Comparison of ENCODE assay signal across 9 cellular contexts in the genomic region with DNA sequence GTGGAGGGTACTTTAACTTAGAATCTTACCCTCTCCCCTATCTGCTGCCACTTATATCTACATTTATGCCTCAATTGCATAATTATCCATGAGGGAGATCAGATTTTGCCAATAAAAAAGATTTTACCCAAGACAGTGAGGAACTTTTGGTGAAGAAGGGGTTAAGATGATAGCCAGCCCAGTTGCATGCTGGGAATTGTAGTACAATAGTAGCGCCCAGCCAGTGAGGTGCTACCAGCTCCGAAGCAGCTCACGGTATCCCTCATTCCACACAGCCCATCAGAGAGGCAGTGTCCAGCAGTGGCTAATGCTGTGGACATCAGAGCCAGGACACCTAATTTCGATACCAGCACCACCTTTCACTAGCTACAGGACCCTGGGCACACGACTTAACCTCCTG. TPM values are rescaled to one million over a fixed set of nuclear protein-coding genes. Genes with fewer than 3 reads are reported as not detected.
A peak's percentile ranks its signal among the peaks of the same experiment; 100 is the strongest.
DNase-seq lines count a peak whose midpoint lies in the region; ATAC-seq, FAIRE-seq and TF ChIP-seq lines count a peak whose summit lies in the region.
"Had no signal": no experiment of that assay in that cellular context is flagged by ENCODE, and none has a peak within 500 bp of the region (broad histone marks: within the 10 kb centered on the region; RNA-seq: fewer than 3 reads in every experiment).

No MANE protein-coding gene starts in this region.

- TF ChIP-seq POLR2A in K562 (conservative IDR thresholded peaks at IDR 0.05): no peak

- no peak overlapping the region for H3K4me3 Mint-ChIP-seq in HFFc6
- H3K4me3 Mint-ChIP-seq: activated naive CD8-positive, alpha-beta T cell treated with anti-CD3 and anti-CD28 coated beads, Interleukin-2, amount 10 ng/mL, durations not matched to agents 7 days and 5 days had no signal

- TF ChIP-seq RAD21 in K562 (CRISPR knock-in tag; conservative IDR thresholded peaks at IDR 0.05 in 1 of 2, IDR thresholded peaks at IDR 0.05 in 1 of 2): no peak

- H3K27ac Mint-ChIP-seq in HFFc6: no peak overlapping the region
- H3K27ac Mint-ChIP-seq: activated naive CD8-positive, alpha-beta T cell treated with anti-CD3 and anti-CD28 coated beads, Interleukin-2, amount 10 ng/mL, durations not matched to agents 7 days and 5 days had no signal

- H3K27ac ChIP-seq in K562 (ENCODE audit: extremely low read depth, low read depth, low read length) (no peak overlapping the region), left lung (no peak overlapping the region)

- H3K27me3 Mint-ChIP-seq in HFFc6 (ENCODE audit: insufficient read depth): peaks cover 8% of the 10 kb centered on the region; the same call in 1 of the 2 replicates

- H3K4me1 ChIP-seq in K562 (replicated peaks in 1 of 2; ENCODE audit: control insufficient read depth in 2 of 2, insufficient read depth in 2 of 2, low read length in 2 of 2): no peaks in the 10 kb centered on the region; a peak in 1 of 5 replicates
- peaks cover 0 to 6% of the 10 kb centered on the region in 2 donors for H3K4me1 ChIP-seq in left lung

- CTCF ChIA-PET in K562 (lab: Yijun Ruan, JAX; ENCODE audit: low intra/inter-chr PET ratio) (no interaction called here), GM10248 (lab: Yijun Ruan, JAX) (no interaction called here)

- no peak overlapping the region for H2AFZ ChIP-seq in K562 (ENCODE audit: low read depth, low read length)

- 2% methylated on average over 5 of the region's 5 CpGs for WGBS in K562 (ENCODE audit: insufficient coverage, low coverage, missing lambda C conversion rate)

- H3K27me3 ChIP-seq in K562 (ENCODE audit: control insufficient read depth in 2 of 2, insufficient read depth in 2 of 2, low read length in 2 of 2) (peaks cover 8 to 14% of the 10 kb centered on the region in 2 experiments; a peak in 3 of 5 replicates), left lung (peaks cover 0 to 11% of the 10 kb centered on the region in 2 donors)

- H3K4me3 ChIP-seq in K562 (no peak overlapping the region), left lung (no peak overlapping the region)

- FAIRE-seq in K562 (lab: Jason Lieb, UNC): no peak

- H3K79me2 ChIP-seq in K562 (ENCODE audit: control insufficient read depth, insufficient read depth, low read length): no peaks in the 10 kb centered on the region

- H3K4me2 ChIP-seq in K562 (ENCODE audit: insufficient read depth, low read length): peak overlapping the region; percentile 47; the same call in 1 of the 2 replicates

- in situ Hi-C loops in K562 (cut with MboI): no loop called here

- POLR2A ChIA-PET in K562 (lab: Yijun Ruan, JAX): no interaction called here
- POLR2A ChIA-PET in GM10248 (lab: Yijun Ruan, JAX): no interaction called here

- H3K4me1 Mint-ChIP-seq in HFFc6 (ENCODE audit: low read depth): peaks cover 37% of the 10 kb centered on the region
- H3K4me1 Mint-ChIP-seq: activated naive CD8-positive, alpha-beta T cell treated with anti-CD3 and anti-CD28 coated beads, Interleukin-2, amount 10 ng/mL, durations not matched to agents 7 days and 5 days had no signal

- no peak for TF ChIP-seq EP300 in K562 (IDR thresholded peaks at IDR 0.05; ENCODE audit: low read length)

- BruUV-seq in K562 (replicated peaks; lab: Mats Ljungman, UMichigan): no TSS peak

- H3K36me3 ChIP-seq in K562 (ENCODE audit: control insufficient read depth, insufficient read depth, low read length): no peaks in the 10 kb centered on the region
- H3K36me3 ChIP-seq in left lung: no peaks in the 10 kb centered on the region

- no peaks in the 10 kb centered on the region for H3K9me3 Mint-ChIP-seq in HFFc6
- H3K9me3 Mint-ChIP-seq: activated naive CD8-positive, alpha-beta T cell treated with anti-CD3 and anti-CD28 coated beads, Interleukin-2, amount 10 ng/mL, durations not matched to agents 7 days and 5 days had no signal

- intact Hi-C loops in K562 (cut with micrococcal nuclease): no loop called here
- intact Hi-C loops in left lung (cut with DNase I): no loop called here

- peak; percentile 36 for DNase-seq in AG08396 (ENCODE audit: low spot score)
- DNase-seq in HFFc6: peak; percentile 19
- DNase-seq in K562 (ENCODE audit: extremely low read depth in 1 of 4, low spot score in 3 of 4): peak; percentile 5 to 40 (median 25)
- DNase-seq in left lung: no peak
- no peak for DNase-seq in GM10248 (ENCODE audit: extremely low spot score)
- no peak for DNase-seq in activated CD4-positive, alpha-beta T cell treated with anti-CD3 and anti-CD28 coated beads, Interleukin-2, amount 50 U/mL, for 48 hours
- DNase-seq: activated naive CD8-positive, alpha-beta T cell treated with anti-CD3 and anti-CD28 coated beads, Interleukin-2, amount 10 ng/mL, durations not matched to agents 7 days and 5 days had no signal

- no peaks in the 10 kb centered on the region for H3K36me3 Mint-ChIP-seq in HFFc6 (ENCODE audit: low read depth)
- H3K36me3 Mint-ChIP-seq: activated naive CD8-positive, alpha-beta T cell treated with anti-CD3 and anti-CD28 coated beads, Interleukin-2, amount 10 ng/mL, durations not matched to agents 7 days and 5 days had no signal

- peak; percentile 80 for ATAC-seq in K562
- ATAC-seq in left lung: peak; percentile 33
- ATAC-seq in HG02798 (IDR thresholded peaks at IDR 0.05; ENCODE audit: poor library complexity, unreplicated experiment): no peak
- ATAC-seq in HG02973 (IDR thresholded peaks at IDR 0.05; ENCODE audit: unreplicated experiment): no peak

- no peak overlapping the region for H3K9ac ChIP-seq in K562 (ENCODE audit: insufficient read depth in 1 of 2, low read depth in 2 of 2, low read length in 2 of 2)

- no peaks in the 10 kb centered on the region for H4K20me1 ChIP-seq in K562 (replicated peaks; ENCODE audit: control insufficient read depth, insufficient read depth, low read length)

- H3K9me3 ChIP-seq in K562 (replicated peaks; ENCODE audit: control insufficient read depth, insufficient read depth, low read depth, low read length) (no peaks in the 10 kb centered on the region), left lung (no peaks in the 10 kb centered on the region)

- no peak for TF ChIP-seq CTCF in HFFc6 (IDR thresholded peaks at IDR 0.05)
- no peak for TF ChIP-seq CTCF in K562 (IDR thresholded peaks at IDR 0.05 in 2 of 3, conservative IDR thresholded peaks at IDR 0.05 in 1 of 3; ENCODE audit: insufficient read depth in 2 of 3, low read depth in 1 of 3, low read length in 3 of 3)
- TF ChIP-seq CTCF in left lung (IDR thresholded peaks at IDR 0.05): no peak
- no peak for TF ChIP-seq CTCF in GM10248 (IDR thresholded peaks at IDR 0.05; ENCODE audit: control extremely low read depth, extremely low read depth, low read depth, missing control alignments)

- H3K9me1 ChIP-seq in K562 (ENCODE audit: control insufficient read depth, insufficient read depth, low read length): no peaks in the 10 kb centered on the region

TF ChIP-seq in K562, 482 proteins besides CTCF, POLR2A, EP300 and RAD21 (continues in another document):
- no peak for TF ChIP-seq KLF6 (CRISPR knock-in tag; IDR thresholded peaks at IDR 0.05; ENCODE audit: borderline replicate concordance)
- TF ChIP-seq TOE1 (IDR thresholded peaks at IDR 0.05; ENCODE audit: borderline replicate concordance): no peak
- no peak for TF ChIP-seq TOE1 (CRISPR knock-in tag; IDR thresholded peaks at IDR 0.05; ENCODE audit: borderline replicate concordance, low read depth)
- peak; percentile 33 to 52; a peak in 2 of 4 replicates for TF ChIP-seq SIX5 (IDR thresholded peaks at IDR 0.05; ENCODE audit: borderline replicate concordance in 1 of 2, insufficient read depth in 1 of 2, low read depth in 1 of 2, low read length in 2 of 2)
- no peak for TF ChIP-seq ZBTB8A (IDR thresholded peaks at IDR 0.05; ENCODE audit: partially characterized antibody)

RNA-seq across cellular contexts. Expression of gene LGI1, which starts 5.9 kb away (rescaled TPM):
- total RNA-seq in HFFc6 (2021; fragmentation: NEBNext Ultra II Directional; extraction: Animal tissue kit (Norgen Biotek cat#: 25700)): not detected
- total RNA-seq in K562 (2011; cell fraction: chromatin; rRNA removed; ENCODE audit: low replicate concordance): not detected in 2 replicates
- total RNA-seq in K562 (2011; cell fraction: nucleolus; rRNA removed): not detected in 2 replicates
- not detected in 2 replicates for total RNA-seq in K562 (2011; cell fraction: nucleoplasm; rRNA removed)
- total RNA-seq in K562 (2014; rRNA removed) (not detected in 2 replicates), K562 (2014; rRNA removed; fragmentation: Illumina TruSeq; extraction: Trizol) (not detected in 2 replicates), K562 (2015; rRNA removed; fragmentation: Illumina TruSeq; extraction: Trizol) (not detected in 2 replicates), K562 (2021) (not detected in 2 replicates), left lung (not detected)
- polyA plus RNA-seq in K562 (2011; rRNA removed) (not detected in 2 replicates), K562 (2014; fragmentation: Illumina TruSeq; extraction: Trizol) (not detected in 2 replicates), K562 (2014; fragmentation: Nextera tagmentation; extraction: Ambion mirVana) (not detected), K562 (2014; rRNA removed) (not detected in 2 replicates)
- not detected in 2 replicates for polyA plus RNA-seq in K562 (2011; cell fraction: cytosol; rRNA removed)
- polyA plus RNA-seq in K562 (2011; cell fraction: nucleus; rRNA removed): not detected in 2 replicates
- polyA plus RNA-seq in K562 (2012): not detected in 2 replicates
- not detected in 2 replicates for polyA minus RNA-seq in K562 (2011; rRNA and poly(A)+ RNA removed)
- not detected in 2 replicates for polyA minus RNA-seq in K562 (2011; cell fraction: cytosol; rRNA and poly(A)+ RNA removed)
- not detected in 2 replicates for polyA minus RNA-seq in K562 (2011; cell fraction: nucleus; rRNA and poly(A)+ RNA removed)
- total RNA-seq: activated naive CD8-positive, alpha-beta T cell treated with anti-CD3 and anti-CD28 coated beads, Interleukin-2, amount 10 ng/mL, durations not matched to agents 7 days and 5 days had no signal

RNA-seq across cellular contexts. Expression of gene FRA10AC1, which starts 49.4 kb away (rescaled TPM):
- total RNA-seq in HFFc6 (2021; fragmentation: NEBNext Ultra II Directional; extraction: Animal tissue kit (Norgen Biotek cat#: 25700)): 10 to 100 TPM in 2 of 6 experiments, 1 to 10 TPM in 4; 8.3 to 10.7 (median 9.2) TPM
- total RNA-seq in K562 (2011; cell fraction: chromatin; rRNA removed; ENCODE audit: low replicate concordance): 8.1 and 52.8 TPM in 2 replicates
- 3.2 and 4.7 TPM in 2 replicates for total RNA-seq in K562 (2011; cell fraction: nucleolus; rRNA removed)
- 24.6 and 40.5 TPM in 2 replicates for total RNA-seq in K562 (2011; cell fraction: nucleoplasm; rRNA removed)
- total RNA-seq in K562 (2014; rRNA removed): 4.9 and 5.1 TPM in 2 replicates
- total RNA-seq in K562 (2014; rRNA removed; fragmentation: Illumina TruSeq; extraction: Trizol): 8.0 and 10.8 TPM in 2 replicates
- total RNA-seq in K562 (2015; rRNA removed; fragmentation: Illumina TruSeq; extraction: Trizol): 5.8 and 5.9 TPM in 2 replicates
- total RNA-seq in K562 (2021): 9.3 and 9.9 TPM in 2 replicates
- 8.4 and 10.4 TPM in 2 replicates for polyA plus RNA-seq in K562 (2011; rRNA removed)
- polyA plus RNA-seq in K562 (2011; cell fraction: cytosol; rRNA removed): 0.60 and 1.7 TPM in 2 replicates
- 5.9 and 7.6 TPM in 2 replicates for polyA plus RNA-seq in K562 (2011; cell fraction: nucleus; rRNA removed)
- polyA plus RNA-seq in K562 (2012): 7.7 and 8.9 TPM in 2 replicates
- 10.4 and 11.8 TPM in 2 replicates for polyA plus RNA-seq in K562 (2014; fragmentation: Illumina TruSeq; extraction: Trizol)
- polyA plus RNA-seq in K562 (2014; fragmentation: Nextera tagmentation; extraction: Ambion mirVana): 1 to 10 TPM; 4.4 to 4.5 TPM
- polyA plus RNA-seq in K562 (2014; rRNA removed): 7.7 and 8.5 TPM in 2 replicates
- polyA minus RNA-seq in K562 (2011; rRNA and poly(A)+ RNA removed): 8.3 and 12.0 TPM in 2 replicates
- 1.1 and 1.5 TPM in 2 replicates for polyA minus RNA-seq in K562 (2011; cell fraction: cytosol; rRNA and poly(A)+ RNA removed)
- 13.5 and 17.2 TPM in 2 replicates for polyA minus RNA-seq in K562 (2011; cell fraction: nucleus; rRNA and poly(A)+ RNA removed)
- total RNA-seq in left lung: 10 to 100 TPM; 13.6 to 15.9 TPM

Comparison
In these comparisons a context has a peak if more than half of its experiments do, and no peak if none do; other contexts are left out.
1. DNase-seq: peak in AG08396 (single experiment), HFFc6 (single experiment) and K562 (4 of 4); none in left lung (0 of 2), GM10248 (single experiment) and activated CD4-positive, alpha-beta T cell treated with anti-CD3 and anti-CD28 coated beads, Interleukin-2, amount 50 U/mL, for 48 hours (0 of 2).
2. ATAC-seq: peak in K562 (single experiment) and left lung (single experiment); none in HG02798 (single experiment) and HG02973 (single experiment).